8 cellular contexts compared by ENCODE assay signal in the genomic region with DNA sequence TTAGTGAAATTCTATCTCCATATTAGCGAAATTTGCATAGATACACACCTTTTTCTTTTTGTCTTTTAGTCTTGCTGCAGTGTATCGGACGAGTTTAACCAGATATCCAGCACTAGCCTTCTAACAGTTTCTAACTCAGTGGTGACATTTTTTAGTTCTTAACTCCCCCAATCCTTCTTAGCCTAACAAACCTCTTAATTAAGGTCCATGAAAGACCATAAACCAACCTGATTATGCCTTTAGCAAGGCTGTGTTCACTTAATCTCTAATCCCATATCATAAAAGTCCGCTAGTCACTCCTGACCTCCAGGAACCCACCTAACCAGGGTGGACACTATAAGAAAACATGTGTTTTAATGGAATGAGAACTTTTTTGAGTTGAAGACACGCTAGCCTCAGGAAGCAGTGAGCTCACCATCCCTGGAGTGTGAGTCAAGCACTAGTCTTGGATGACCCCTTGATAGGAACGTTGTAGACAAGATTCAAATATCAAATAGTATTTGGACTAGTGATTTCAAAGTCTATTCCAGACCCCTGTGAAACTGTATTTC. TPM values are rescaled to one million over a fixed set of nuclear protein-coding genes. Genes with fewer than 3 reads are reported as not detected.
DNase-seq lines count a peak whose midpoint lies in the region; ATAC-seq and TF ChIP-seq lines count a peak whose summit lies in the region.

No MANE protein-coding gene starts in this region.

- DNase-seq in activated T-cell treated with anti-CD3 and anti-CD28 coated beads, Interleukin-2, amount 50 U/mL, for 4 hours = no peak
- DNase-seq in activated T-cell treated with anti-CD3 and anti-CD28 coated beads, Interleukin-2, amount 50 U/mL, for 48 hours = no peak
- DNase-seq in PC-9 (peak in 1 of 2 experiments; percentile 53), nucleus accumbens (lab: John Stamatoyannopoulos, UW) (no peak), G401 (ENCODE audit: low spot score) (no peak)

- H3K27ac Mint-ChIP-seq in nephron = peak overlapping the region; percentile 86 to 96 (median 90)

- H3F3A ChIP-seq in PC-9 (ENCODE audit: insufficient read depth, low read depth) = peaks cover 42% of the 10 kb centered on the region

- no peaks in the 10 kb centered on the region for H3K9me3 Mint-ChIP-seq in activated T-cell treated with anti-CD3 and anti-CD28 coated beads, Interleukin-2, amount 50 U/mL, for 4 hours
- H3K9me3 Mint-ChIP-seq in nephron = no peaks in the 10 kb centered on the region

- H3K4me3 Mint-ChIP-seq in activated T-cell treated with anti-CD3 and anti-CD28 coated beads, Interleukin-2, amount 50 U/mL, for 4 hours = peak overlapping the region; percentile 84
- H3K4me3 Mint-ChIP-seq in nephron = peak overlapping the region; percentile 92 to 98 (median 92)

- H3K79me2 ChIP-seq in PC-9 (ENCODE audit: low read depth) = peaks cover 74% of the 10 kb centered on the region

- in situ Hi-C loops in G401 (cut with HindIII; ENCODE audit: low sequenced_read_pairs) = no loop called here

- H3K4me1 ChIP-seq in PC-9 (replicated peaks; ENCODE audit: insufficient read depth) (peaks cover 14% of the 10 kb centered on the region), duodenal mucosa (ENCODE audit: control insufficient read depth in 1 of 2, insufficient read depth in 2 of 2, low read length in 2 of 2) (peaks cover 14 to 16% of the 10 kb centered on the region in 2 donors)

- no peak for ATAC-seq in activated T-cell treated with anti-CD3 and anti-CD28 coated beads, Interleukin-2, amount 50 U/mL, for 4 hours
- no peak for ATAC-seq in GM18870 (IDR thresholded peaks at IDR 0.05; ENCODE audit: unreplicated experiment)

- peak overlapping the region; percentile 100 for H3K4me2 ChIP-seq in PC-9

- H3K36me3 ChIP-seq in PC-9 (ENCODE audit: low read depth) (peaks cover 13% of the 10 kb centered on the region), duodenal mucosa (ENCODE audit: control insufficient read depth in 1 of 2, insufficient read depth in 2 of 2, low read length in 2 of 2) (peaks cover 0 to 5% of the 10 kb centered on the region in 2 donors)

- TSS peak; percentile 52 for BruUV-seq in PC-9 (replicated peaks; lab: Mats Ljungman, UMichigan)

- H3K9me3 ChIP-seq in PC-9 (ENCODE audit: insufficient read depth, low read depth) (no peaks in the 10 kb centered on the region), duodenal mucosa (ENCODE audit: control insufficient read depth in 1 of 2, low read length in 2 of 2) (no peaks in the 10 kb centered on the region)

- H3K36me3 Mint-ChIP-seq in activated T-cell treated with anti-CD3 and anti-CD28 coated beads, Interleukin-2, amount 50 U/mL, for 4 hours (ENCODE audit: insufficient read depth) = no peaks in the 10 kb centered on the region
- peaks cover 6% of the 10 kb centered on the region for H3K36me3 Mint-ChIP-seq in nephron (ENCODE audit: low read depth)

- H3K9ac ChIP-seq in duodenal mucosa (ENCODE audit: low read depth in 1 of 2, low read length in 2 of 2) = peak overlapping the region; percentile 96 to 100

- intact Hi-C loops in PC-9 (cut with micrococcal nuclease; ENCODE audit: unreplicated experiment) = loop anchor here (10.0 kb wide), 2 partner anchors 448 to 478 kb away; no protein-coding TSS in a partner anchor

- POLR2A ChIA-PET in PC-9 (lab: Charles Lee; ENCODE audit: unreplicated experiment) = interaction anchor here (0.6 to 0.9 kb wide), 6 partner anchors 35 to 165 kb away, joined by 3 to 8 read pairs (median 5); a partner anchor contains a TSS

- H3K27ac ChIP-seq in PC-9 (peak overlapping the region; percentile 98), duodenal mucosa (ENCODE audit: low read depth, low read length) (peak overlapping the region; percentile 46)

- no peak for TF ChIP-seq CTCF in PC-9 (conservative IDR thresholded peaks at IDR 0.05)
- no peak for TF ChIP-seq CTCF in nephron (IDR thresholded peaks at IDR 0.05; ENCODE audit: unreplicated experiment in 3 of 3)

- H3K4me1 Mint-ChIP-seq in activated T-cell treated with anti-CD3 and anti-CD28 coated beads, Interleukin-2, amount 50 U/mL, for 4 hours (ENCODE audit: low read depth) = peaks cover 36% of the 10 kb centered on the region
- H3K4me1 Mint-ChIP-seq in nephron = peaks cover 11% of the 10 kb centered on the region

- H4K20me1 ChIP-seq in PC-9 (ENCODE audit: insufficient read depth) = no peaks in the 10 kb centered on the region

- no peaks in the 10 kb centered on the region for H3K27me3 Mint-ChIP-seq in activated T-cell treated with anti-CD3 and anti-CD28 coated beads, Interleukin-2, amount 50 U/mL, for 4 hours (ENCODE audit: low read depth)
- H3K27me3 Mint-ChIP-seq in nephron (ENCODE audit: low read depth) = peaks cover 20% of the 10 kb centered on the region

- H3K9me2 ChIP-seq in PC-9 (ENCODE audit: insufficient read depth) = no peaks in the 10 kb centered on the region

- peak overlapping the region; percentile 96 for H3K4me3 ChIP-seq in PC-9
- H3K4me3 ChIP-seq in duodenal mucosa (ENCODE audit: low read depth in 1 of 2, low read length in 2 of 2) = peak overlapping the region; percentile 79 to 90

- H2AFZ ChIP-seq in PC-9 = peak overlapping the region; percentile 80

- CTCF ChIA-PET in PC-9 (lab: Charles Lee) = interaction anchor here (3.0 kb wide), 1 partner anchor 10 kb away, joined by 17 read pairs; no protein-coding TSS in a partner anchor

- H3K27me3 ChIP-seq in PC-9 (ENCODE audit: insufficient read depth, low read depth) (no peaks in the 10 kb centered on the region), duodenal mucosa (ENCODE audit: control insufficient read depth in 1 of 2, insufficient read depth in 2 of 2, low read length in 2 of 2) (no peaks in the 10 kb centered on the region)

RNA-seq across cellular contexts. Expression of a gene that starts 9.4 kb away (rescaled TPM):
- 10 to 100 TPM; 15.6 to 27.7 (median 24.5) TPM for total RNA-seq in activated T-cell treated with anti-CD3 and anti-CD28 coated beads, Interleukin-2, amount 50 U/mL, for 4 hours
- 54.9 and 67.5 TPM in 2 replicates for total RNA-seq in PC-9 (2021)
- total RNA-seq in G401 (2014; rRNA removed; shearing (Covaris generic)) = 65.6 and 81.7 TPM in 2 replicates

RNA-seq across cellular contexts. Expression of a gene that starts 30.6 kb away (rescaled TPM):
- total RNA-seq in activated T-cell treated with anti-CD3 and anti-CD28 coated beads, Interleukin-2, amount 50 U/mL, for 4 hours = 1 to 10 TPM; 1.3 to 2.4 (median 1.3) TPM
- 13.2 and 19.3 TPM in 2 replicates for total RNA-seq in PC-9 (2021)
- 1.0 and 1.3 TPM in 2 replicates for total RNA-seq in G401 (2014; rRNA removed; shearing (Covaris generic))

RNA-seq across cellular contexts. Expression of a gene that starts 58.8 kb away (rescaled TPM):
- 1 to 10 TPM; 1.2 to 1.6 (median 1.6) TPM for total RNA-seq in activated T-cell treated with anti-CD3 and anti-CD28 coated beads, Interleukin-2, amount 50 U/mL, for 4 hours
- total RNA-seq in PC-9 (2021) = 23.3 and 24.9 TPM in 2 replicates
- total RNA-seq in G401 (2014; rRNA removed; shearing (Covaris generic)) = 31.6 and 39.5 TPM in 2 replicates
